Comparison of ENCODE assay signal across 17 cellular contexts in the genomic region with DNA sequence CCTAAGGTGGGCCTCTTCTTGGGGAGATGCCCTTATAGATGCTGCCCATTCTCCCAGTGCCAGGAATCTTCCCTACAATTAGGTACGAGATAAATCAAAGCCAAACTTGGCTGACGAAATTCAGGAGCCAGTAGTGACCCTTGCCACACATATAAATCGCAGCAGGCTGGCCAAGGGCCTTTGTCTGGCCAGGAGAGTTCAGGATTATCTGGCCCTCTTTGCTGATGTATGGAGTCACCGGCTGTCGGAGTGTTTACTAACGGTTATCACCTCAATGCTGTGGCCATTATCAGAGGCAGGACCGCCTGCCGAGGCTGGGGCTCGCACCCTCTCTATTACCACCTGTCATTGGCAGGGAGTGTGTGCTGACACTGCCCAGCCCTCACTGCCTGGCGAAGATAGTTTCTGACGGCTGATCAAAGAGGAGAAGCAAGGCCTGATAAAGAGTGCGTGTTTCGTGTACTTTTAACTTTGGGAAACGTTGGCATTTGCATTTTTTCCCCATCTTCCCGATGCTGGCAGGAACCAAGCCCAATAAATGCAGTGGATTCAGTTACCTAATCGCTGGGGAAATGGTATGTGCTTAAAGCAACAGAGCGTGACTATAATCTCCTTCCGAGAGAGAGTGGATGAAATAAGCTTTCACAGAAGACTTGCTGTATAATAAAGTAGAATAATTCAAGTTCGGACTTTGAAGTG. TPM values are rescaled to one million over a fixed set of nuclear protein-coding genes. Genes with fewer than 3 reads are reported as not detected.
DNase-seq lines count a peak whose midpoint lies in the region; ATAC-seq, FAIRE-seq and TF ChIP-seq lines count a peak whose summit lies in the region.
"Had no signal": no experiment of that assay in that cellular context is flagged by ENCODE, and none has a peak within 500 bp of the region (broad histone marks: within the 10 kb centered on the region; RNA-seq: fewer than 3 reads in every experiment).

No MANE protein-coding gene starts in this region.

- intact Hi-C loops in heart right ventricle (cut with DNase I) (no loop called here), adrenal gland (cut with DNase I) (no loop called here)

- peaks cover 0 to 10% (median 0%) of the 10 kb centered on the region in 7 donors for H3K27me3 ChIP-seq in heart right ventricle
- H3K27me3 ChIP-seq in small intestine (ENCODE audit: control insufficient read depth in 2 of 2, insufficient read depth in 2 of 2, low read length in 2 of 2) = no peaks in the 10 kb centered on the region
- H3K27me3 ChIP-seq in adrenal gland = no peaks in the 10 kb centered on the region
- H3K27me3 ChIP-seq: vagina had no signal

- no peaks in the 10 kb centered on the region for H3K36me3 ChIP-seq in heart right ventricle
- H3K36me3 ChIP-seq in small intestine (ENCODE audit: control insufficient read depth in 2 of 2, insufficient read depth in 2 of 2, low read length in 2 of 2) = no peaks in the 10 kb centered on the region
- H3K36me3 ChIP-seq in adrenal gland (replicated peaks in 1 of 2) = no peaks in the 10 kb centered on the region
- H3K36me3 ChIP-seq: vagina had no signal

- H3K4me1 Mint-ChIP-seq in activated T-cell treated with anti-CD3 and anti-CD28 coated beads, Interleukin-2, amount 50 U/mL, for 4 hours (ENCODE audit: low read depth) = no peaks in the 10 kb centered on the region
- H3K4me1 Mint-ChIP-seq: activated naive CD8-positive, alpha-beta T cell treated with anti-CD3 and anti-CD28 coated beads, Interleukin-2, amount 10 ng/mL, durations not matched to agents 7 days and 5 days had no signal

- ATAC-seq in heart right ventricle (peak; percentile 91 to 99 (median 96)), GM21447 (IDR thresholded peaks at IDR 0.05; ENCODE audit: unreplicated experiment) (no peak)
- no peak for ATAC-seq in activated T-cell treated with anti-CD3 and anti-CD28 coated beads, Interleukin-2, amount 50 U/mL, for 4 hours
- ATAC-seq: stimulated activated naive CD8-positive, alpha-beta T cell treated with anti-CD3 and anti-CD28 coated beads, Interleukin-15, Interleukin-2, amounts not matched to agents 100 U/mL and 50 U/mL, for 24 hours had no signal

- H3K9me3 Mint-ChIP-seq in activated T-cell treated with anti-CD3 and anti-CD28 coated beads, Interleukin-2, amount 50 U/mL, for 4 hours = no peaks in the 10 kb centered on the region
- H3K9me3 Mint-ChIP-seq: activated naive CD8-positive, alpha-beta T cell treated with anti-CD3 and anti-CD28 coated beads, Interleukin-2, amount 10 ng/mL, durations not matched to agents 7 days and 5 days; T-helper 2 cell treated with Interferon-gamma antibody and Interleukin-4, amounts not matched to agents 5 μg/mL and 100 μg/mL, for 36 hours had no signal

- H3K4me1 ChIP-seq in heart right ventricle (peaks cover 0 to 11% (median 0%) of the 10 kb centered on the region in 9 donors), small intestine (ENCODE audit: control insufficient read depth in 2 of 2, insufficient read depth in 1 of 2, low read depth in 1 of 2, low read length in 1 of 2) (no peaks in the 10 kb centered on the region), adrenal gland (replicated peaks in 1 of 2) (no peaks in the 10 kb centered on the region)
- H3K4me1 ChIP-seq: vagina had no signal

- no peak overlapping the region for H3K4me3 ChIP-seq in heart right ventricle
- H3K4me3 ChIP-seq in small intestine (ENCODE audit: low read depth in 1 of 2, low read length in 2 of 2) = no peak overlapping the region
- no peak overlapping the region for H3K4me3 ChIP-seq in adrenal gland
- H3K4me3 ChIP-seq: skin epidermis, vagina had no signal

- H3K4me3 Mint-ChIP-seq in activated T-cell treated with anti-CD3 and anti-CD28 coated beads, Interleukin-2, amount 50 U/mL, for 4 hours = no peak overlapping the region
- H3K4me3 Mint-ChIP-seq: activated naive CD8-positive, alpha-beta T cell treated with anti-CD3 and anti-CD28 coated beads, Interleukin-2, amount 10 ng/mL, durations not matched to agents 7 days and 5 days; T-helper 2 cell treated with Interferon-gamma antibody and Interleukin-4, amounts not matched to agents 5 μg/mL and 100 μg/mL, for 36 hours had no signal

- no peak for TF ChIP-seq POLR2A in adrenal gland (IDR thresholded peaks at IDR 0.05)

- no peak for FAIRE-seq in small intestine (lab: Jason Lieb, UNC)

- DNase-seq in NCI-H146 (lab: John Stamatoyannopoulos, UW) (peak; percentile 97), NCI-H82 (lab: John Stamatoyannopoulos, UW) (peak; percentile 77), heart right ventricle (peak; percentile 66 to 69), small intestine (peak; percentile 33), adrenal gland (no peak), DMS53 (lab: John Stamatoyannopoulos, UW) (no peak)
- DNase-seq in activated T-cell treated with anti-CD3 and anti-CD28 coated beads, Interleukin-2, amount 50 U/mL, for 4 hours = no peak
- DNase-seq: activated CD4-positive, alpha-beta T cell treated with anti-CD3 and anti-CD28 coated beads for 4 hours; activated naive CD8-positive, alpha-beta T cell treated with anti-CD3 and anti-CD28 coated beads, Interleukin-2, amount 10 ng/mL, durations not matched to agents 7 days and 5 days; central memory CD4-positive, alpha-beta T cell; GOT3; NCI-H1105 treated with DMSO at 0.1 percent for 48 hours; stimulated activated naive CD8-positive, alpha-beta T cell treated with anti-CD3 and anti-CD28 coated beads, Interleukin-15, Interleukin-2, amounts not matched to agents 100 U/mL and 50 U/mL, for 24 hours had no signal

- no peak for TF ChIP-seq CTCF in heart right ventricle (IDR thresholded peaks at IDR 0.05)
- no peak for TF ChIP-seq CTCF in adrenal gland (IDR thresholded peaks at IDR 0.05)

- H3K36me3 Mint-ChIP-seq in activated T-cell treated with anti-CD3 and anti-CD28 coated beads, Interleukin-2, amount 50 U/mL, for 4 hours (ENCODE audit: insufficient read depth) = peaks cover 2% of the 10 kb centered on the region
- H3K36me3 Mint-ChIP-seq: activated naive CD8-positive, alpha-beta T cell treated with anti-CD3 and anti-CD28 coated beads, Interleukin-2, amount 10 ng/mL, durations not matched to agents 7 days and 5 days had no signal

- H3K27ac ChIP-seq in heart right ventricle = peak overlapping the region in 2 of 10 donors; percentile 8 to 17
- H3K27ac ChIP-seq in small intestine (ENCODE audit: low read depth in 1 of 2, low read length in 1 of 2) = no peak overlapping the region
- H3K27ac ChIP-seq in adrenal gland = no peak overlapping the region
- H3K27ac ChIP-seq: skin epidermis, vagina had no signal

- WGBS in heart right ventricle, 2 donors = 42 to 59% methylated on average over 19 of the region's 19 CpGs
- 15 to 61% (median 39%) methylated on average over 19 of the region's 19 CpGs for WGBS in small intestine, 3 donors
- WGBS in adrenal gland, 4 donors = 83 to 90% (median 86%) methylated on average over 19 of the region's 19 CpGs

- no peaks in the 10 kb centered on the region for H3K27me3 Mint-ChIP-seq in activated T-cell treated with anti-CD3 and anti-CD28 coated beads, Interleukin-2, amount 50 U/mL, for 4 hours (ENCODE audit: low read depth)
- H3K27me3 Mint-ChIP-seq: activated naive CD8-positive, alpha-beta T cell treated with anti-CD3 and anti-CD28 coated beads, Interleukin-2, amount 10 ng/mL, durations not matched to agents 7 days and 5 days had no signal

- H3K9me3 ChIP-seq in heart right ventricle (no peaks in the 10 kb centered on the region), small intestine (ENCODE audit: control insufficient read depth, low read depth) (no peaks in the 10 kb centered on the region), adrenal gland (replicated peaks in 1 of 3) (no peaks in the 10 kb centered on the region)
- H3K9me3 ChIP-seq: vagina had no signal

RNA-seq across cellular contexts. Expression of gene TBX2, which starts 32.8 kb away (rescaled TPM):
- total RNA-seq in heart right ventricle (10 to 100 TPM in 5 of 10 donors, 1 to 10 TPM in 5; 4.6 to 21.8 (median 10.0) TPM), adrenal gland (10 to 100 TPM in 2 of 8 donors, 1 to 10 TPM in 6; 6.4 to 16.0 (median 7.4) TPM)
- polyA plus RNA-seq in heart right ventricle (10 to 100 TPM; 13.4 to 31.1 TPM), small intestine (1 to 10 TPM in 2 of 3 donors, under 1 TPM in 1; 0.45 to 9.5 (median 4.3) TPM), adrenal gland (10 to 100 TPM in 2 of 3 donors, 1 to 10 TPM in 1; 2.4 to 22.1 (median 14.9) TPM)
- total RNA-seq in activated T-cell treated with anti-CD3 and anti-CD28 coated beads, Interleukin-2, amount 50 U/mL, for 4 hours = under 1 TPM; 0.05 to 0.16 (median 0.15) TPM
- total RNA-seq: activated naive CD8-positive, alpha-beta T cell treated with anti-CD3 and anti-CD28 coated beads, Interleukin-2, amount 10 ng/mL, durations not matched to agents 7 days and 5 days had no signal

Comparison
In these comparisons a context has a peak if more than half of its experiments do, and no peak if none do; other contexts are left out.
1. DNase-seq: peak in NCI-H146 (single experiment), NCI-H82 (single experiment), heart right ventricle (2 of 2) and small intestine (single experiment); none in adrenal gland (0 of 7), activated T-cell treated with anti-CD3 and anti-CD28 coated beads, Interleukin-2, amount 50 U/mL, for 4 hours (single experiment) and DMS53 (single experiment).
2. ATAC-seq: peak in heart right ventricle (8 of 8); none in activated T-cell treated with anti-CD3 and anti-CD28 coated beads, Interleukin-2, amount 50 U/mL, for 4 hours (0 of 2) and GM21447 (single experiment).
3. RNA of gene TBX2, which starts 32.8 kb away (total RNA-seq): 4.6 to 21.8 TPM in heart right ventricle and 6.4 to 16.0 TPM in adrenal gland; 0.05 to 0.16 TPM in activated T-cell treated with anti-CD3 and anti-CD28 coated beads, Interleukin-2, amount 50 U/mL, for 4 hours; every median in the first group is over 4 times any median in the second.